In genomic region chr5:175689147-175689991, GRCh38 we compare ENCODE assay signal across 12 cellular contexts. TPM values are rescaled to one million over a fixed set of nuclear protein-coding genes. Genes with fewer than 3 reads are reported as not detected.
DNase-seq lines count a peak whose midpoint lies in the region; ATAC-seq and TF ChIP-seq lines count a peak whose summit lies in the region.
"Had no signal": no experiment of that assay in that cellular context is flagged by ENCODE, and none has a peak within 500 bp of the region (broad histone marks: within the 10 kb centered on the region; RNA-seq: fewer than 3 reads in every experiment).

No MANE protein-coding gene starts in this region.

- POLR2A ChIA-PET in activated CD4-positive, alpha-beta memory T cell treated with anti-CD3 and anti-CD28 coated beads, Interleukin-2, amount 10 ng/mL, durations not matched to agents 7 days and 5 days (lab: Charles Lee), result no interaction called here

- H3K36me3 Mint-ChIP-seq in activated T-helper 1 cell treated with anti-CD3 and anti-CD28 coated beads, Interleukin-12 subunit alpha, Interleukin-12 subunit beta, Interleukin-2, Interleukin-4 antibody, amounts not matched to agents 30 ng/mL and 10 ng/mL and 1 ng/mL, durations not matched to agents 14 hours and 24 hours and 36 hours (ENCODE audit: low read depth), result peaks cover 51% of the 10 kb centered on the region
- peaks cover 10% of the 10 kb centered on the region for H3K36me3 Mint-ChIP-seq in activated CD4-positive, alpha-beta memory T cell treated with anti-CD3 and anti-CD28 coated beads, Interleukin-2, amount 10 ng/mL, durations not matched to agents 7 days and 5 days (ENCODE audit: low read depth)
- no peaks in the 10 kb centered on the region for H3K36me3 Mint-ChIP-seq in nephron progenitor cell (ENCODE audit: low read depth)

- no peaks in the 10 kb centered on the region for H3K9me3 Mint-ChIP-seq in activated T-helper 1 cell treated with anti-CD3 and anti-CD28 coated beads, Interleukin-12 subunit alpha, Interleukin-12 subunit beta, Interleukin-2, Interleukin-4 antibody, amounts not matched to agents 30 ng/mL and 10 ng/mL and 1 ng/mL, durations not matched to agents 14 hours and 24 hours and 36 hours
- no peaks in the 10 kb centered on the region for H3K9me3 Mint-ChIP-seq in activated CD4-positive, alpha-beta memory T cell treated with anti-CD3 and anti-CD28 coated beads, Interleukin-2, amount 10 ng/mL, durations not matched to agents 7 days and 5 days
- H3K9me3 Mint-ChIP-seq in nephron progenitor cell, result no peaks in the 10 kb centered on the region
- H3K9me3 Mint-ChIP-seq: neural crest cell had no signal

- no peak overlapping the region for H3K4me3 Mint-ChIP-seq in activated T-helper 1 cell treated with anti-CD3 and anti-CD28 coated beads, Interleukin-12 subunit alpha, Interleukin-12 subunit beta, Interleukin-2, Interleukin-4 antibody, amounts not matched to agents 30 ng/mL and 10 ng/mL and 1 ng/mL, durations not matched to agents 14 hours and 24 hours and 36 hours
- H3K4me3 Mint-ChIP-seq in activated CD4-positive, alpha-beta memory T cell treated with anti-CD3 and anti-CD28 coated beads, Interleukin-2, amount 10 ng/mL, durations not matched to agents 7 days and 5 days, result no peak overlapping the region
- no peak overlapping the region for H3K4me3 Mint-ChIP-seq in nephron progenitor cell
- H3K4me3 Mint-ChIP-seq: neural crest cell had no signal

- H3K9me3 ChIP-seq in MG63 (no peaks in the 10 kb centered on the region), heart right ventricle (no peaks in the 10 kb centered on the region)
- H3K9me3 ChIP-seq in effector memory CD4-positive, alpha-beta T cell (ENCODE audit: control insufficient read depth, low read length), result no peaks in the 10 kb centered on the region

- peak overlapping the region; percentile 16 to 91 (median 76) for H3K27ac ChIP-seq in heart right ventricle
- H3K27ac ChIP-seq in skin epidermis, result peak overlapping the region in 15 of 21 experiments; percentile 0 to 85 (median 50)
- no peak overlapping the region for H3K27ac ChIP-seq in effector memory CD4-positive, alpha-beta T cell (ENCODE audit: insufficient read depth, low read length, poor library complexity, severe bottlenecking)
- H3K27ac ChIP-seq: hepatocyte had no signal

- peak overlapping the region; percentile 61 for H3K27ac Mint-ChIP-seq in activated T-helper 1 cell treated with anti-CD3 and anti-CD28 coated beads, Interleukin-12 subunit alpha, Interleukin-12 subunit beta, Interleukin-2, Interleukin-4 antibody, amounts not matched to agents 30 ng/mL and 10 ng/mL and 1 ng/mL, durations not matched to agents 14 hours and 24 hours and 36 hours
- H3K27ac Mint-ChIP-seq in activated CD4-positive, alpha-beta memory T cell treated with anti-CD3 and anti-CD28 coated beads, Interleukin-2, amount 10 ng/mL, durations not matched to agents 7 days and 5 days, result no peak overlapping the region
- no peak overlapping the region for H3K27ac Mint-ChIP-seq in nephron progenitor cell

- CTCF ChIA-PET in activated CD4-positive, alpha-beta memory T cell treated with anti-CD3 and anti-CD28 coated beads, Interleukin-2, amount 10 ng/mL, durations not matched to agents 7 days and 5 days (lab: Charles Lee), result interaction anchor here (0.9 to 1.4 kb wide), 5 partner anchors 8 to 155 kb away, joined by 4 to 9 read pairs (median 5); no protein-coding TSS in a partner anchor

- ATAC-seq in heart right ventricle (peak in 5 of 8 donors; percentile 26 to 78 (median 27)), HG03442 (IDR thresholded peaks at IDR 0.05; ENCODE audit: unreplicated experiment) (no peak)

- H3K4me3 ChIP-seq in MG63 (no peak overlapping the region), heart right ventricle (no peak overlapping the region), skin epidermis (no peak overlapping the region)
- H3K4me3 ChIP-seq in effector memory CD4-positive, alpha-beta T cell (ENCODE audit: insufficient read depth, low read depth, low read length, poor library complexity, severe bottlenecking), result no peak overlapping the region
- H3K4me3 ChIP-seq: hepatocyte had no signal

- H3K27me3 ChIP-seq in MG63 (peaks cover 6% of the 10 kb centered on the region; the same call in 1 of the 2 replicates), heart right ventricle (no peaks in the 10 kb centered on the region)
- H3K27me3 ChIP-seq in effector memory CD4-positive, alpha-beta T cell (replicated peaks; ENCODE audit: control insufficient read depth, insufficient read depth, low read length, poor library complexity, severe bottlenecking), result no peaks in the 10 kb centered on the region
- H3K27me3 ChIP-seq: hepatocyte had no signal

- TF ChIP-seq CTCF in heart right ventricle (IDR thresholded peaks at IDR 0.05) (no peak), nephron progenitor cell (IDR thresholded peaks at IDR 0.05) (no peak)

- 33 to 48% methylated on average over 9 of the region's 9 CpGs for WGBS in heart right ventricle, 2 donors

- no peaks in the 10 kb centered on the region for H3K36me3 ChIP-seq in MG63
- H3K36me3 ChIP-seq in heart right ventricle, result peaks cover 0 to 27% (median 0%) of the 10 kb centered on the region in 9 donors
- H3K36me3 ChIP-seq in effector memory CD4-positive, alpha-beta T cell (ENCODE audit: control insufficient read depth, insufficient read depth, low read length), result peaks cover 24% of the 10 kb centered on the region

- intact Hi-C loops in activated T-helper 1 cell treated with anti-CD3 and anti-CD28 coated beads, Interleukin-12 subunit alpha, Interleukin-12 subunit beta, Interleukin-2, Interleukin-4 antibody, amounts not matched to agents 30 ng/mL and 10 ng/mL and 1 ng/mL, durations not matched to agents 14 hours and 24 hours and 36 hours (cut with micrococcal nuclease), result no loop called here
- intact Hi-C loops in heart right ventricle (cut with DNase I), result loop anchor here in 2 of 10 donors (10.0 kb wide), 1 partner anchor 115 kb away; no protein-coding TSS in a partner anchor

- DNase-seq in MG63, result peak; percentile 90
- DNase-seq in activated T-helper 1 cell treated with anti-CD3 and anti-CD28 coated beads, Interleukin-12 subunit alpha, Interleukin-12 subunit beta, Interleukin-2, Interleukin-4 antibody, amounts not matched to agents 30 ng/mL and 10 ng/mL and 1 ng/mL, durations not matched to agents 14 hours and 24 hours and 36 hours (ENCODE audit: low spot score), result no peak
- peak in 1 of 2 donors; percentile 25 for DNase-seq in heart right ventricle
- DNase-seq in effector memory CD4-positive, alpha-beta T cell, result no peak
- no peak for DNase-seq in activated CD4-positive, alpha-beta memory T cell treated with anti-CD3 and anti-CD28 coated beads, Interleukin-2, amount 10 ng/mL, durations not matched to agents 7 days and 5 days
- DNase-seq in nephron progenitor cell, result no peak
- DNase-seq: activated CD4-positive, alpha-beta T cell treated with anti-CD3 and anti-CD28 coated beads for 4 hours had no signal

- H3K4me1 ChIP-seq in heart right ventricle, result peaks cover 15 to 95% (median 57%) of the 10 kb centered on the region in 9 donors
- no peaks in the 10 kb centered on the region for H3K4me1 ChIP-seq in effector memory CD4-positive, alpha-beta T cell (ENCODE audit: control insufficient read depth, insufficient read depth, low read length, poor library complexity, severe bottlenecking)

- H3K4me1 Mint-ChIP-seq in activated T-helper 1 cell treated with anti-CD3 and anti-CD28 coated beads, Interleukin-12 subunit alpha, Interleukin-12 subunit beta, Interleukin-2, Interleukin-4 antibody, amounts not matched to agents 30 ng/mL and 10 ng/mL and 1 ng/mL, durations not matched to agents 14 hours and 24 hours and 36 hours (ENCODE audit: low read depth), result peaks cover 43% of the 10 kb centered on the region
- no peaks in the 10 kb centered on the region for H3K4me1 Mint-ChIP-seq in activated CD4-positive, alpha-beta memory T cell treated with anti-CD3 and anti-CD28 coated beads, Interleukin-2, amount 10 ng/mL, durations not matched to agents 7 days and 5 days
- peaks cover 23% of the 10 kb centered on the region for H3K4me1 Mint-ChIP-seq in nephron progenitor cell
- H3K4me1 Mint-ChIP-seq: neural crest cell had no signal

- no peaks in the 10 kb centered on the region for H3K27me3 Mint-ChIP-seq in activated T-helper 1 cell treated with anti-CD3 and anti-CD28 coated beads, Interleukin-12 subunit alpha, Interleukin-12 subunit beta, Interleukin-2, Interleukin-4 antibody, amounts not matched to agents 30 ng/mL and 10 ng/mL and 1 ng/mL, durations not matched to agents 14 hours and 24 hours and 36 hours (ENCODE audit: insufficient read depth)
- no peaks in the 10 kb centered on the region for H3K27me3 Mint-ChIP-seq in activated CD4-positive, alpha-beta memory T cell treated with anti-CD3 and anti-CD28 coated beads, Interleukin-2, amount 10 ng/mL, durations not matched to agents 7 days and 5 days
- peaks cover 14% of the 10 kb centered on the region for H3K27me3 Mint-ChIP-seq in nephron progenitor cell (ENCODE audit: low read depth, poor library complexity)

RNA-seq across cellular contexts. Expression of gene HRH2, which starts 31.5 kb away (rescaled TPM):
- total RNA-seq in MG63 (2014; rRNA removed; shearing (Covaris generic); ENCODE audit: low replicate concordance), result not detected in 2 replicates
- total RNA-seq in activated T-helper 1 cell treated with anti-CD3 and anti-CD28 coated beads, Interleukin-12 subunit alpha, Interleukin-12 subunit beta, Interleukin-2, Interleukin-4 antibody, amounts not matched to agents 30 ng/mL and 10 ng/mL and 1 ng/mL, durations not matched to agents 14 hours and 24 hours and 36 hours, result 94.7 and 96.9 TPM in 2 replicates
- total RNA-seq in heart right ventricle, result 10 to 100 TPM; 36.5 to 78.7 (median 52.8) TPM
- polyA plus RNA-seq in heart right ventricle, result 10 to 100 TPM; 12.2 to 24.8 TPM
- 10 to 100 TPM; 13.4 to 13.7 TPM for total RNA-seq in activated CD4-positive, alpha-beta memory T cell treated with anti-CD3 and anti-CD28 coated beads, Interleukin-2, amount 10 ng/mL, durations not matched to agents 7 days and 5 days
- total RNA-seq: bronchial epithelial cell had no signal

Comparison
In these comparisons a context has a peak if more than half of its experiments do, and no peak if none do; other contexts are left out.
1. RNA of gene HRH2, which starts 31.5 kb away (total RNA-seq): 94.7 to 96.9 TPM in activated T-helper 1 cell treated with anti-CD3 and anti-CD28 coated beads, Interleukin-12 subunit alpha, Interleukin-12 subunit beta, Interleukin-2, Interleukin-4 antibody, amounts not matched to agents 30 ng/mL and 10 ng/mL and 1 ng/mL, durations not matched to agents 14 hours and 24 hours and 36 hours, 36.5 to 78.7 TPM in heart right ventricle and 13.4 to 13.7 TPM in activated CD4-positive, alpha-beta memory T cell treated with anti-CD3 and anti-CD28 coated beads, Interleukin-2, amount 10 ng/mL, durations not matched to agents 7 days and 5 days; not detected in MG63; every median in the first group is over 10 times any median in the second.